Comparison of ENCODE assay signal across 20 cellular contexts in the genomic region with DNA sequence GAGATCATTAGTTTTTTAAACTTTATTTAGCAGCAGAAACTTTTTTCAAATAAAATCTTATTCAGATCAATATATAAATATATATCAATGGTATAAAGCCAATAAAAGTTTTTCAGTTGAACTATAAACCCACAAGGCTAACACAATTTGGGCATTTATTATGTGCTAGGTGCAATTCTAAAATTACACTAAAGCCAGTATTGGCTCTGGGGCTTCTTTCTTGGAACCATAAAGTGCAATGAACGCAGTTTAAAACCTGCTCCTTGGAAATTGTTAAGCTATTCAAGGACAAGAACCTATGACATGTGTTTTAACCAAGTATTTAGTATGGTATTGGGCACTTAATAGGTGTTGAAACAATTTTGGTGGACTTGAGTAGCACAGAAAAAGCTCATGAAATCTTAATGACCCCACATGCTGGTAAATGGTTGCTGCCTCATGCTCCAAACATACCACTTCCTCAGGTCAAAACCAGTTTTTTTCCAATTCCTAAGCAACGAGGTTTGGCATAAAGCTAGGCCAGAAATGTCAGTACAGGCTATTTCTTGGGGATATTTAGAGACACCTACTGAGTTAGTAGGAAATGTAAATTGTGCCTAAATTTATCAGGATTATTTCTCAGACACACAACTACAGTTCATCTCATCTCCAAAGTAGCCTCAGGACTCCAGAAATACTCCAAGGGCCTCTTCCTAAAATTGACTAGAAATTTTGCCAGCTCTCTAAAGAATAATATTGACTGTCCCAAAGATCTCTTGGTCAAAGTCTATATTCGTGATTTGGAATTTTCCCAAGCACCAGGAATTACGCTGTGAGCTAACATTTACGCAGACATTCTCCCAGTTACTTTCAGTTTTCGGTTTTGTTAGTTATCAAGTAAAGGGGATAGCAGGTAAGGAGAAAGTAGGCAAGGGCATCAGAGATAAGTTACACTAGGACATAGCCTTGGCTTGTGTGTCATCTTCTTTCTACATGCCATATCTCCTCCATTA.
"Had no signal": no experiment of that assay in that cellular context is flagged by ENCODE, and none has a peak within 500 bp of the region (broad histone marks: within the 10 kb centered on the region; RNA-seq: fewer than 3 reads in every experiment).

No MANE protein-coding gene starts in this region.

- H3K27me3 Mint-ChIP-seq: naive thymus-derived CD8-positive, alpha-beta T cell had no signal

- H3K27me3 ChIP-seq: heart left ventricle, neutrophil, right atrium auricular region, suprapubic skin, thyroid gland, upper lobe of right lung, vagina had no signal

- H3K4me1 Mint-ChIP-seq: naive thymus-derived CD8-positive, alpha-beta T cell; stimulated activated effector memory CD8-positive, alpha-beta T cell treated with anti-CD3 and anti-CD28 coated beads, Interleukin-12 subunit alpha, Interleukin-12 subunit beta, amount 100 ng/mL, for 72 hours had no signal

- ATAC-seq: esophagus mucosa; heart left ventricle; naive thymus-derived CD8-positive, alpha-beta T cell; stimulated activated effector memory CD8-positive, alpha-beta T cell treated with anti-CD3 and anti-CD28 coated beads, Interleukin-12 subunit alpha, Interleukin-12 subunit beta, amount 100 ng/mL, for 72 hours; stimulated activated naive CD8-positive, alpha-beta T cell treated with anti-CD3 and anti-CD28 coated beads, Interleukin-15, Interleukin-2, amounts not matched to agents 100 U/mL and 50 U/mL, for 24 hours; upper lobe of right lung had no signal

- H3K36me3 ChIP-seq: heart left ventricle, left ventricle myocardium inferior, neutrophil, right atrium auricular region, suprapubic skin, thyroid gland, upper lobe of right lung, vagina had no signal

- H3K4me3 Mint-ChIP-seq: naive thymus-derived CD8-positive, alpha-beta T cell; stimulated activated effector memory CD8-positive, alpha-beta T cell treated with anti-CD3 and anti-CD28 coated beads, Interleukin-12 subunit alpha, Interleukin-12 subunit beta, amount 100 ng/mL, for 72 hours had no signal

- H3K4me3 ChIP-seq: heart left ventricle, left ventricle myocardium inferior, right atrium auricular region, smooth muscle cell, suprapubic skin, thyroid gland, upper lobe of right lung, vagina had no signal

- H3K36me3 Mint-ChIP-seq: naive thymus-derived CD8-positive, alpha-beta T cell; stimulated activated effector memory CD8-positive, alpha-beta T cell treated with anti-CD3 and anti-CD28 coated beads, Interleukin-12 subunit alpha, Interleukin-12 subunit beta, amount 100 ng/mL, for 72 hours had no signal

- H3K9me3 ChIP-seq: neutrophil, right atrium auricular region, suprapubic skin, thyroid gland, upper lobe of right lung, vagina had no signal

- H3K4me1 ChIP-seq: heart left ventricle, left ventricle myocardium inferior, right atrium auricular region, suprapubic skin, thyroid gland, upper lobe of right lung, vagina had no signal

- H3K4me2 ChIP-seq: smooth muscle cell had no signal

- DNase-seq: effector memory CD4-positive, alpha-beta T cell; heart left ventricle; hypothalamus; islet precursor cell; left ventricle myocardium inferior; mesendoderm; naive thymus-derived CD8-positive, alpha-beta T cell; posterior cingulate gyrus; stimulated activated CD4-positive, alpha-beta T cell treated with anti-CD3 and anti-CD28 coated beads, Interleukin-4, amount 100 ng/mL, for 1 hour; stimulated activated CD8-positive, alpha-beta memory T cell treated with anti-CD3 and anti-CD28 coated beads, Interleukin-4, amount 100 ng/mL, for 48 hours; stimulated activated naive CD8-positive, alpha-beta T cell treated with anti-CD3 and anti-CD28 coated beads, Interleukin-15, Interleukin-2, amounts not matched to agents 100 U/mL and 50 U/mL, for 24 hours; thyroid gland; upper lobe of right lung had no signal

- H3K27ac ChIP-seq: heart left ventricle, left ventricle myocardium inferior, neutrophil, right atrium auricular region, suprapubic skin, thyroid gland, upper lobe of right lung, vagina had no signal

- H3K27ac Mint-ChIP-seq: naive thymus-derived CD8-positive, alpha-beta T cell; stimulated activated effector memory CD8-positive, alpha-beta T cell treated with anti-CD3 and anti-CD28 coated beads, Interleukin-12 subunit alpha, Interleukin-12 subunit beta, amount 100 ng/mL, for 72 hours had no signal
